29 cellular contexts compared by ENCODE assay signal in genomic region chrX:113726009-113726408, GRCh38.
A peak's percentile ranks its signal among the peaks of the same experiment; 100 is the strongest.
DNase-seq lines count a peak whose midpoint lies in the region; ATAC-seq, FAIRE-seq and TF ChIP-seq lines count a peak whose summit lies in the region.
"Had no signal": no experiment of that assay in that cellular context is flagged by ENCODE, and none has a peak within 500 bp of the region (broad histone marks: within the 10 kb centered on the region; RNA-seq: fewer than 3 reads in every experiment).

No MANE protein-coding gene starts in this region.

- ATAC-seq in GM19395 (IDR thresholded peaks at IDR 0.05; ENCODE audit: unreplicated experiment) = peak; percentile 58
- peak; percentile 48 for ATAC-seq in HG02798 (IDR thresholded peaks at IDR 0.05; ENCODE audit: poor library complexity, unreplicated experiment)
- ATAC-seq: A549; activated naive CD8-positive, alpha-beta T cell treated with anti-CD3 and anti-CD28 coated beads, Interleukin-2, amount 50 U/mL, for 24 hours; mucosa of descending colon; stimulated activated naive CD8-positive, alpha-beta T cell treated with anti-CD3 and anti-CD28 coated beads, Interleukin-15, Interleukin-2, amounts not matched to agents 100 U/mL and 50 U/mL, for 24 hours had no signal

- DNase-seq in GM12891 (ENCODE audit: insufficient read length, low spot score) = no peak
- no peak for DNase-seq in stimulated activated CD8-positive, alpha-beta memory T cell treated with anti-CD3 and anti-CD28 coated beads, Interleukin-4, amount 100 ng/mL, for 48 hours
- no peak for DNase-seq in hypothalamus (lab: John Stamatoyannopoulos, UW)
- no peak for DNase-seq in GM10248 (ENCODE audit: extremely low spot score)
- DNase-seq in SIG-M5 (lab: John Stamatoyannopoulos, UW) = no peak
- DNase-seq: activated CD4-positive, alpha-beta T cell treated with anti-CD3 and anti-CD28 coated beads, Interleukin-2, amount 50 U/mL, for 4 hours; activated effector memory CD4-positive, alpha-beta T cell treated with Interleukin-2 at 50 U/mL for 16 hours; activated naive CD8-positive, alpha-beta T cell treated with anti-CD3 and anti-CD28 coated beads, Interleukin-2, amount 50 U/mL, for 24 hours; glutamatergic neuron; KG1; left ventricle myocardium inferior; mucosa of descending colon; NCI-H1048; NCI-H2029; NCI-H446; PC-9; stimulated activated CD4-positive, alpha-beta T cell treated with anti-CD3 and anti-CD28 coated beads, Interleukin-1b, Interleukin-23, amount 100 ng/mL, for 48 hours; stimulated activated naive CD8-positive, alpha-beta T cell treated with anti-CD3 and anti-CD28 coated beads, Interleukin-15, Interleukin-2, amounts not matched to agents 100 U/mL and 50 U/mL, for 24 hours; T-helper 2 cell; thyroid gland had no signal

- TF ChIP-seq CTCF in GM10248 (IDR thresholded peaks at IDR 0.05; ENCODE audit: control extremely low read depth, extremely low read depth, low read depth, missing control alignments) = no peak

- POLR2A ChIA-PET in GM10248 (lab: Yijun Ruan, JAX) = no interaction called here

- no peak for FAIRE-seq in GM12891 (lab: Jason Lieb, UNC)
- FAIRE-seq: D721Med, H54 had no signal

- no peaks in the 10 kb centered on the region for H3K36me3 ChIP-seq in KOPT-K1 (ENCODE audit: insufficient read depth, low read length)
- H3K36me3 ChIP-seq: BLaER1 treated with 17β-estradiol and CSF1 and Interleukin-3, amounts not matched to agents 10 nM and 100 nM; left ventricle myocardium inferior; thyroid gland had no signal

- peak overlapping the region; percentile 100 for H3K27ac ChIP-seq in KOPT-K1 (ENCODE audit: low read depth, low read length, poor library complexity, severe bottlenecking)
- H3K27ac ChIP-seq: A549, coronary artery, left ventricle myocardium inferior, PC-9, thyroid gland, VCaP had no signal

- CTCF ChIA-PET in GM10248 (lab: Yijun Ruan, JAX) = no interaction called here

- peaks cover 16% of the 10 kb centered on the region for H3K9me3 ChIP-seq in KOPT-K1 (ENCODE audit: insufficient read depth, low read length, poor library complexity, severe bottlenecking)
- H3K9me3 ChIP-seq: A549, left ventricle myocardium inferior, mucosa of descending colon, thyroid gland had no signal

- TF ChIP-seq POLR2A in GM12891 (IDR thresholded peaks at IDR 0.05; ENCODE audit: low read depth, low read length) = no peak

TF ChIP-seq in GM12891, 5 proteins besides CTCF, POLR2A, EP300 and RAD21:
- TF ChIP-seq PAX5 (IDR thresholded peaks at IDR 0.05; ENCODE audit: insufficient read depth, low read length, severe bottlenecking) (no peak), SPI1 (IDR thresholded peaks at IDR 0.05; ENCODE audit: low read depth, low read length) (peak; percentile 77)
